ENCODE assay signal across 8 cellular contexts in genomic region chr3:111978833-111979688, GRCh38. TPM values are rescaled to one million over a fixed set of nuclear protein-coding genes. Genes with fewer than 3 reads are reported as not detected.
A peak's percentile ranks its signal among the peaks of the same experiment; 100 is the strongest.
DNase-seq lines count a peak whose midpoint lies in the region; ATAC-seq and TF ChIP-seq lines count a peak whose summit lies in the region.

Gene ABHD10, plus strand, starts transcription at chr3:111979026. Its CDS starts 36 bp downstream, at chr3:111979062.

- peak within 1 kb of the TSS; percentile 88 for H3K4me3 ChIP-seq in Jurkat, Clone E6-1 (ENCODE audit: low read length)
- peak within 1 kb of the TSS; percentile 74 to 88 for H3K4me3 ChIP-seq in Panc1 (ENCODE audit: low read depth in 2 of 2, low read length in 2 of 2)
- H3K4me3 ChIP-seq in esophagus squamous epithelium = peak within 1 kb of the TSS; percentile 58 to 87 (median 70)

- intact Hi-C loops in Panc1 (cut with micrococcal nuclease; ENCODE audit: unreplicated experiment) (no loop called here), esophagus squamous epithelium (cut with DNase I) (no loop called here)

- TF ChIP-seq POLR2A in esophagus squamous epithelium (IDR thresholded peaks at IDR 0.05) = peak in 3 of 4 donors; percentile 82 to 95 (median 82)

- 0% methylated on average over 8 to 23 of the region's 50 CpGs for WGBS in esophagus squamous epithelium, 2 donors

- H3K36me3 ChIP-seq in Panc1 (ENCODE audit: control insufficient read depth, insufficient read depth, low read length) (peaks cover 15% of the 10 kb centered on the region), esophagus squamous epithelium (peaks cover 0 to 9% (median 0%) of the 10 kb centered on the region in 3 donors)

- in situ Hi-C loops in Panc1 (cut with HindIII; ENCODE audit: low pct_unique_long_range_greater_than_20kb, low sequenced_read_pairs) = no loop called here

- H3K27ac ChIP-seq in Panc1 (ENCODE audit: low read length) (peak within 1 kb of the TSS; percentile 87), esophagus squamous epithelium (peak within 1 kb of the TSS; percentile 81 to 92 (median 87))

- CTCF ChIA-PET in Panc1 (lab: Charles Lee) = interaction anchor here (0.7 to 1.7 kb wide), 7 partner anchors 10 to 310 kb away, joined by 3 to 11 read pairs (median 4); partner anchors contain the start of gene PHLDB2

- TF ChIP-seq CTCF in Panc1 (IDR thresholded peaks at IDR 0.05) (no peak), esophagus squamous epithelium (IDR thresholded peaks at IDR 0.05) (peak in 1 of 6 experiments; percentile 52)

- H3K27me3 ChIP-seq in Panc1 (ENCODE audit: control insufficient read depth, insufficient read depth, low read length) (peaks cover 10% of the 10 kb centered on the region; the same call in 1 of the 2 replicates), esophagus squamous epithelium (no peaks in the 10 kb centered on the region)

- BruUV-seq in Panc1 (replicated peaks; lab: Mats Ljungman, UMichigan) = no TSS peak

- peak; percentile 97 for DNase-seq in DMS153 treated with DMSO at 0.1 percent for 48 hours (lab: John Stamatoyannopoulos, UW; ENCODE audit: unreplicated experiment)
- DNase-seq in Jurkat, Clone E6-1 (ENCODE audit: low read depth, low spot score) = peak; percentile 98
- peak; percentile 94 for DNase-seq in Panc1 (ENCODE audit: low read depth, low spot score)
- DNase-seq in activated T-cell treated with anti-CD3 and anti-CD28 coated beads, Interleukin-2, amount 50 U/mL, for 48 hours = peak; percentile 97 to 98
- peak; percentile 67 for DNase-seq in esophagus squamous epithelium (lab: John Stamatoyannopoulos, UW)
- peak; percentile 99 for DNase-seq in myocyte (ENCODE audit: low read depth)
- DNase-seq in stimulated activated CD8-positive, alpha-beta memory T cell treated with anti-CD3 and anti-CD28 coated beads, Interleukin-7, amount 100 ng/mL, for 48 hours (ENCODE audit: extremely low read depth in 1 of 2, low read depth in 1 of 2) = peak; percentile 92 to 98

- POLR2A ChIA-PET in Panc1 (lab: Charles Lee) = interaction anchor here (0.5 to 1.0 kb wide), 3 partner anchors 24 to 1646 kb away, joined by 3 to 5 read pairs (median 5); a partner anchor contains a TSS

- H3K9me3 ChIP-seq in Panc1 (ENCODE audit: control insufficient read depth, insufficient read depth, low read depth, low read length) (no peaks in the 10 kb centered on the region), esophagus squamous epithelium (no peaks in the 10 kb centered on the region)

- peak; percentile 96 for ATAC-seq in GM21619 (IDR thresholded peaks at IDR 0.05; ENCODE audit: unreplicated experiment)
- peak; percentile 99 for ATAC-seq in Panc1

- H3K4me1 ChIP-seq in Panc1 (ENCODE audit: control insufficient read depth, insufficient read depth, low read length) = peaks cover 11% of the 10 kb centered on the region; the same call in 1 of the 2 replicates
- peaks cover 0 to 43% (median 10%) of the 10 kb centered on the region in 3 donors for H3K4me1 ChIP-seq in esophagus squamous epithelium

RNA-seq across cellular contexts. Expression of gene ABHD10, which starts in this region (rescaled TPM):
- 45.7 TPM for polyA plus RNA-seq in Jurkat, Clone E6-1 (2012; ENCODE audit: insufficient read depth, insufficient read length)
- total RNA-seq in Panc1 (2021; ENCODE audit: unreplicated experiment) (30.3 TPM), esophagus squamous epithelium (10 to 100 TPM; 10.2 to 22.5 (median 13.1) TPM), myocyte (27.1 and 30.1 TPM in 2 replicates)
- 26.0 TPM for polyA plus RNA-seq in Panc1 (2012; ENCODE audit: insufficient read length)
- 18.7 TPM for polyA plus RNA-seq in myocyte (2012)

Comparison
In these comparisons a context has a peak if more than half of its experiments do, and no peak if none do; other contexts are left out.
1. Peak in every context shown above with its lines: DNase-seq, ATAC-seq, H3K4me3 ChIP-seq and H3K27ac ChIP-seq.